ENCODE assay signal across 12 cellular contexts in genomic region chr6:69784595-69785377, GRCh38. TPM values are rescaled to one million over a fixed set of nuclear protein-coding genes. Genes with fewer than 3 reads are reported as not detected.
A peak's percentile ranks its signal among the peaks of the same experiment; 100 is the strongest.
DNase-seq lines count a peak whose midpoint lies in the region; ATAC-seq, FAIRE-seq and TF ChIP-seq lines count a peak whose summit lies in the region.
"Had no signal": no experiment of that assay in that cellular context is flagged by ENCODE, and none has a peak within 500 bp of the region (broad histone marks: within the 10 kb centered on the region; RNA-seq: fewer than 3 reads in every experiment).

No MANE protein-coding gene starts in this region.

- RAD21 ChIA-PET in GM12878 (lab: Charles Lee; ENCODE audit: unreplicated experiment): interaction anchor here (1.2 to 1.3 kb wide), 2 partner anchors 11 to 12 kb away, joined by 3 read pairs; partner anchors contain the start of gene LMBRD1

- CTCF ChIA-PET in GM12878 (lab: Yijun Ruan, JAX): interaction anchor here (0.6 to 2.4 kb wide), 8 partner anchors 9 to 322 kb away, joined by 3 to 18 read pairs (median 4); partner anchors contain the start of gene LMBRD1

- FAIRE-seq in GM12878 (lab: Jason Lieb, UNC): no peak

- SMC1A ChIA-PET in GM12878 (lab: Charles Lee; ENCODE audit: uncharacterized antibody, unreplicated experiment): interaction anchor here (0.6 to 2.3 kb wide), 7 partner anchors 8 to 102 kb away, joined by 3 to 13 read pairs (median 3); no protein-coding TSS in a partner anchor

- TSS peak; percentile 19 for BruUV-seq in GM12878 (replicated peaks; lab: Mats Ljungman, UMichigan)

- H3K36me3 ChIP-seq in GM12878 (ENCODE audit: control insufficient read depth in 2 of 2, insufficient read depth in 2 of 2, low read length in 1 of 2) (peaks cover 0 to 6% of the 10 kb centered on the region in 2 experiments; a peak in 2 of 4 replicates), SJCRH30 (peaks cover 19% of the 10 kb centered on the region)

- POLR2A ChIA-PET in GM12878 (lab: Charles Lee): interaction anchor here (2.5 kb wide), 1 partner anchor 31 kb away, joined by 8 read pairs; no protein-coding TSS in a partner anchor

- H3K4me2 ChIP-seq in GM12878 (ENCODE audit: control insufficient read depth, insufficient read depth): 0 out of 2 replicates have a peak overlapping the region, but pooled peaks have one; percentile 3

- TF ChIP-seq RAD21 in GM12878 (IDR thresholded peaks at IDR 0.05; ENCODE audit: insufficient read depth, low read depth, low read length): 0 out of 2 replicates have a peak, but pooled peaks have one; percentile 9

- in situ Hi-C loops in GM12878 (cut with MboI): no loop called here

- H3K9me3 ChIP-seq in GM12878 (replicated peaks; ENCODE audit: control insufficient read depth, insufficient read depth, low read length) (no peaks in the 10 kb centered on the region), SJCRH30 (replicated peaks) (no peaks in the 10 kb centered on the region)
- H3K9me3 ChIP-seq: Caco-2 had no signal

- H2AFZ ChIP-seq in GM12878 (ENCODE audit: control insufficient read depth, low read depth, low read length): no peak overlapping the region
- H2AFZ ChIP-seq: parathyroid adenoma had no signal

- no peak for TF ChIP-seq CTCF in GM12878 (IDR thresholded peaks at IDR 0.05 in 2 of 3, conservative IDR thresholded peaks at IDR 0.05 in 1 of 3; ENCODE audit: control insufficient read depth in 2 of 3, extremely low read depth in 1 of 3, insufficient read depth in 1 of 3, low read depth in 3 of 3, low read length in 3 of 3)

- H3K4me1 ChIP-seq in GM12878 (ENCODE audit: control insufficient read depth, insufficient read depth, low read length): peaks cover 5% of the 10 kb centered on the region
- H3K4me1 ChIP-seq in SJCRH30: no peaks in the 10 kb centered on the region

- intact Hi-C loops in GM12878 (cut with micrococcal nuclease; ENCODE audit: unreplicated experiment): no loop called here

- peaks cover 29% of the 10 kb centered on the region for H3K79me2 ChIP-seq in GM12878 (ENCODE audit: control insufficient read depth, insufficient read depth, low read length)

- peak overlapping the region; percentile 29; the same call in 1 of the 2 replicates for H3K27ac ChIP-seq in GM12878 (ENCODE audit: control insufficient read depth, insufficient read depth)
- H3K27ac ChIP-seq in SJCRH30: no peak overlapping the region
- H3K27ac ChIP-seq: parathyroid adenoma had no signal

- H3K4me3 ChIP-seq in GM12878 (no peak overlapping the region; the same call in 1 of the 2 replicates), SJCRH30 (no peak overlapping the region)

- DNase-seq in GM12878 (ENCODE audit: low read depth, low spot score) (no peak), occipital lobe (lab: John Stamatoyannopoulos, UW) (no peak), SJCRH30 (no peak), Ammon's horn (ENCODE audit: low spot score) (no peak)
- no peak for DNase-seq in stimulated activated CD8-positive, alpha-beta memory T cell treated with anti-CD3 and anti-CD28 coated beads, Interleukin-4, amount 100 ng/mL, for 48 hours
- DNase-seq: Caco-2, NCI-H1092 treated with DMSO at 0.1 percent for 48 hours, SIG-M5 had no signal

- H4K20me1 ChIP-seq in GM12878 (ENCODE audit: control insufficient read depth, insufficient read depth): no peaks in the 10 kb centered on the region

- ATAC-seq in GM18505 (IDR thresholded peaks at IDR 0.05; ENCODE audit: unreplicated experiment): peak; percentile 89
- ATAC-seq in GM21390 (IDR thresholded peaks at IDR 0.05; ENCODE audit: unreplicated experiment): peak; percentile 78
- ATAC-seq in HG03135 (IDR thresholded peaks at IDR 0.05; ENCODE audit: unreplicated experiment): peak; percentile 79
- peak; percentile 79 for ATAC-seq in GM12878

- H3K9ac ChIP-seq in GM12878 (ENCODE audit: control insufficient read depth, insufficient read depth, low read length): no peak overlapping the region
- H3K9ac ChIP-seq: parathyroid adenoma had no signal

- no peak for TF ChIP-seq EP300 in GM12878 (IDR thresholded peaks at IDR 0.05; ENCODE audit: borderline replicate concordance in 1 of 2, control insufficient read depth in 1 of 2, low read depth in 2 of 2, low read length in 2 of 2)

- H3K27me3 ChIP-seq in GM12878 (replicated peaks in 1 of 2; ENCODE audit: control insufficient read depth in 2 of 2, insufficient read depth in 2 of 2, low read length in 1 of 2): no peaks in the 10 kb centered on the region
- no peaks in the 10 kb centered on the region for H3K27me3 ChIP-seq in SJCRH30

- WGBS in GM12878 (ENCODE audit: insufficient coverage, insufficient replicate concordance, low lambda C conversion rate, missing lambda C conversion rate): 64% methylated on average over 3 of the region's 3 CpGs

- TF ChIP-seq POLR2A in GM18505 (IDR thresholded peaks at IDR 0.05; ENCODE audit: borderline replicate concordance, extremely low read depth, insufficient read depth, insufficient read length) (no peak), GM12878 (IDR thresholded peaks at IDR 0.05; ENCODE audit: low read depth, low read length) (no peak)

TF ChIP-seq in GM12878, 131 proteins besides CTCF, POLR2A, EP300 and RAD21:
- TF ChIP-seq SUPT20H (IDR thresholded peaks at IDR 0.05; ENCODE audit: borderline replicate concordance, control insufficient read depth, low read depth, low read length): no peak
- TF ChIP-seq IKZF2 (IDR thresholded peaks at IDR 0.05): peak in 1 of 2 experiments; percentile 18; a peak in 1 of 4 replicates
- no peak for TF ChIP-seq PBX3 (IDR thresholded peaks at IDR 0.05; ENCODE audit: insufficient replicate concordance, low read depth, low read length)
- no peak for TF ChIP-seq RCOR1 (conservative IDR thresholded peaks at IDR 0.05; ENCODE audit: low read depth, low read length)
- TF ChIP-seq JUNB (IDR thresholded peaks at IDR 0.05): peak; percentile 27; the same call in 1 of the 2 replicates

RNA-seq across cellular contexts. Expression of gene LMBRD1, which starts 12.0 kb away (rescaled TPM):
- total RNA-seq in GM12878 (2013; cell fraction: nucleolus; rRNA removed): 60.3 and 67.1 TPM in 2 replicates
- total RNA-seq in GM12878 (2014; rRNA removed) (23.6 and 27.9 TPM in 2 replicates), GM12878 (2014; rRNA removed; fragmentation: Illumina TruSeq; extraction: Trizol) (28.8 and 30.0 TPM in 2 replicates), GM12878 (2021) (20.0 and 21.5 TPM in 2 replicates), occipital lobe (88.6 TPM)
- 12.0 TPM for polyA plus RNA-seq in GM12878 (2011; ENCODE audit: low read depth)
- polyA plus RNA-seq in GM12878 (2011; rRNA removed) (57.0 and 102 TPM in 2 replicates), GM12878 (2014; fragmentation: Illumina TruSeq; extraction: Trizol) (23.6 and 33.6 TPM in 2 replicates), GM12878 (2014; fragmentation: Nextera tagmentation; extraction: Ambion mirVana) (10 to 100 TPM; 43.2 to 82.1 TPM), GM12878 (2014; rRNA removed) (17.6 and 21.8 TPM in 2 replicates), GM12878 (2016; fragmentation: Nextera tagmentation; extraction: Ambion mirVana) (10 to 100 TPM; 25.6 to 31.0 TPM)
- 11.9 and 16.8 TPM in 2 replicates for polyA plus RNA-seq in GM12878 (2011; cell fraction: cytosol; rRNA removed)
- 33.6 and 36.1 TPM in 2 replicates for polyA plus RNA-seq in GM12878 (2011; cell fraction: nucleus; rRNA removed)
- 24.3 and 26.5 TPM in 2 replicates for polyA plus RNA-seq in GM12878 (2012)
- 22.7 and 27.2 TPM in 2 replicates for polyA minus RNA-seq in GM12878 (2011; rRNA and poly(A)+ RNA removed)
- 11.6 and 12.0 TPM in 2 replicates for polyA minus RNA-seq in GM12878 (2011; cell fraction: cytosol; rRNA and poly(A)+ RNA removed)
- 45.0 and 70.7 TPM in 2 replicates for polyA minus RNA-seq in GM12878 (2011; cell fraction: nucleus; rRNA and poly(A)+ RNA removed)
- total RNA-seq in SJCRH30 (2014; rRNA removed; shearing (Covaris generic)): 22.5 and 29.9 TPM in 2 replicates
